14 cellular contexts compared by ENCODE assay signal in the genomic region with DNA sequence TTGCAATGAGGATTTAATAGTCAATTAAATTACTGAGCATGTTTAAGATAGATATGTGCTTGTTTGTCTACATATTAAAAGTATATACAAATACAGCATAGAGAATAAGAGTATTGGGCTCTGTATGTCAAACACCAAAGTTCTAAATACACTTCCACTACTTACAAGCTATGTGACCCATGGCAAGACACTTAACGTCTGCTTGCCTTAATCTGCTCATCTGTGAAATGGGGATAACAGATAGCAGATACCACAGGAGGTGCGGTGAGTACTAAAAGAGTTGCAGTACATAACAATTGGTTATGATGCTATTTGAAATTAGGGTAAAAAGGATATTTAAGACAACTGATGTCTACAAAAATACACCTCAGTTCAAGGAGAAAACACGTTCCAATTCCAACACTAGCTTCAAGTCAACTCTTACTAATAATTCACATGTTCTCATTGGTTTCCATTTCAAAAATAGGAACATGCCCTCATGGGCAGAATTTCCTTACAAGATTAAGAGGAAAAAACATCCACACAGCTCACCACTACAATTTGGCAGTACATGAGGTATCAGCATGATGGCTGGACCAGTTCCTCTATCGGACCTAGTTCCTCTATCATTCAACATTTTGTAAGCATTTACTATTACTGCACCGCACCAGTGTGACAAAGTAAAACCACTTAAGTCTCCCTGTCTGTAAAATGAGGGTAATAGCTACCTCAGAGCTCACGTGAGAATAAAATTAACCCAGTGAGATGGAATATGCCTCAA.
DNase-seq lines count a peak whose midpoint lies in the region; ATAC-seq, FAIRE-seq and TF ChIP-seq lines count a peak whose summit lies in the region.
"Had no signal": no experiment of that assay in that cellular context is flagged by ENCODE, and none has a peak within 500 bp of the region (broad histone marks: within the 10 kb centered on the region; RNA-seq: fewer than 3 reads in every experiment).

No MANE protein-coding gene starts in this region.

- in situ Hi-C loops in ACHN (cut with HindIII; ENCODE audit: low pct_ligation_motif_present, low pct_unique_long_range_greater_than_20kb, low sequenced_read_pairs): no loop called here

- H3K27ac ChIP-seq in astrocyte (ENCODE audit: low read depth, low read length) (no peak overlapping the region), right lobe of liver (peak overlapping the region in 1 of 3 donors; percentile 7), temporal lobe (ENCODE audit: low read depth, low read length) (peak overlapping the region; percentile 66), endodermal cell (ENCODE audit: low read depth, low read length) (no peak overlapping the region)
- H3K27ac ChIP-seq: prostate gland had no signal

- H3K4me3 Mint-ChIP-seq in astrocyte (ENCODE audit: unreplicated experiment) (no peak overlapping the region), endodermal cell (no peak overlapping the region)
- no peak overlapping the region for H3K4me3 Mint-ChIP-seq in activated naive CD8-positive, alpha-beta T cell treated with anti-CD3 and anti-CD28 coated beads, Interleukin-2, amount 50 U/mL, for 24 hours
- H3K4me3 Mint-ChIP-seq: CD4-positive, alpha-beta T cell; stimulated activated effector memory CD8-positive, alpha-beta T cell treated with anti-CD3 and anti-CD28 coated beads, Interleukin-12 subunit alpha, Interleukin-12 subunit beta, amount 100 ng/mL, for 72 hours had no signal

- peak overlapping the region; percentile 64 for H3K4me2 ChIP-seq in astrocyte (ENCODE audit: low read length)

- ATAC-seq in right lobe of liver: peak; percentile 38 to 69 (median 52)
- no peak for ATAC-seq in activated naive CD8-positive, alpha-beta T cell treated with anti-CD3 and anti-CD28 coated beads, Interleukin-2, amount 50 U/mL, for 24 hours
- ATAC-seq: stimulated activated effector memory CD8-positive, alpha-beta T cell treated with anti-CD3 and anti-CD28 coated beads, Interleukin-12 subunit alpha, Interleukin-12 subunit beta, amount 100 ng/mL, for 72 hours had no signal

- H3K27ac Mint-ChIP-seq in astrocyte (ENCODE audit: unreplicated experiment) (no peak overlapping the region), endodermal cell (no peak overlapping the region)
- H3K27ac Mint-ChIP-seq in activated naive CD8-positive, alpha-beta T cell treated with anti-CD3 and anti-CD28 coated beads, Interleukin-2, amount 50 U/mL, for 24 hours: no peak overlapping the region
- H3K27ac Mint-ChIP-seq: CD4-positive, alpha-beta T cell; stimulated activated effector memory CD8-positive, alpha-beta T cell treated with anti-CD3 and anti-CD28 coated beads, Interleukin-12 subunit alpha, Interleukin-12 subunit beta, amount 100 ng/mL, for 72 hours had no signal

- H3K4me1 Mint-ChIP-seq in astrocyte (ENCODE audit: low read depth, unreplicated experiment) (peaks cover 23% of the 10 kb centered on the region), endodermal cell (peaks cover 8% of the 10 kb centered on the region)
- no peaks in the 10 kb centered on the region for H3K4me1 Mint-ChIP-seq in activated naive CD8-positive, alpha-beta T cell treated with anti-CD3 and anti-CD28 coated beads, Interleukin-2, amount 50 U/mL, for 24 hours

- H3K27me3 ChIP-seq in astrocyte (ENCODE audit: insufficient read depth, low read length) (no peaks in the 10 kb centered on the region), right lobe of liver (no peaks in the 10 kb centered on the region), endodermal cell (ENCODE audit: control insufficient read depth, insufficient read depth, low read length, poor library complexity, severe bottlenecking) (no peaks in the 10 kb centered on the region)

- H3K27me3 Mint-ChIP-seq in astrocyte (ENCODE audit: low read depth, unreplicated experiment): no peaks in the 10 kb centered on the region
- no peaks in the 10 kb centered on the region for H3K27me3 Mint-ChIP-seq in activated naive CD8-positive, alpha-beta T cell treated with anti-CD3 and anti-CD28 coated beads, Interleukin-2, amount 50 U/mL, for 24 hours
- H3K27me3 Mint-ChIP-seq in endodermal cell (ENCODE audit: insufficient read depth): no peaks in the 10 kb centered on the region
- H3K27me3 Mint-ChIP-seq: CD4-positive, alpha-beta T cell had no signal

- intact Hi-C loops in right lobe of liver (cut with DNase I): no loop called here

- no peak for TF ChIP-seq POLR2A in right lobe of liver (IDR thresholded peaks at IDR 0.05)

- H3K4me1 ChIP-seq in astrocyte (ENCODE audit: insufficient read depth, low read length) (peaks cover 9% of the 10 kb centered on the region), right lobe of liver (no peaks in the 10 kb centered on the region), endodermal cell (ENCODE audit: control insufficient read depth, insufficient read depth, low read length) (no peaks in the 10 kb centered on the region)
- H3K4me1 ChIP-seq: prostate gland had no signal

- TF ChIP-seq CTCF in astrocyte (IDR thresholded peaks at IDR 0.05; ENCODE audit: insufficient read depth, low read depth, low read length) (no peak), right lobe of liver (IDR thresholded peaks at IDR 0.05) (no peak), endodermal cell (conservative IDR thresholded peaks at IDR 0.05) (no peak)

- DNase-seq in NOMO-1 treated with DMSO at 0.1 percent for 48 hours (lab: John Stamatoyannopoulos, UW; ENCODE audit: unreplicated experiment) (peak; percentile 71), astrocyte (ENCODE audit: low read depth) (no peak), right lobe of liver (no peak), ACHN (no peak), endodermal cell (no peak)
- DNase-seq in activated naive CD8-positive, alpha-beta T cell treated with anti-CD3 and anti-CD28 coated beads, Interleukin-2, amount 50 U/mL, for 24 hours: no peak
- DNase-seq: activated CD4-positive, alpha-beta T cell treated with anti-CD3 and anti-CD28 coated beads, Interleukin-2, amount 50 U/mL, for 4 hours; CD4-positive, alpha-beta T cell; NCI-H226; stimulated activated CD4-positive, alpha-beta T cell treated with anti-CD3 and anti-CD28 coated beads, Interleukin-4, amount 100 ng/mL, for 4 hours had no signal

- H2AFZ ChIP-seq in astrocyte (ENCODE audit: low read depth, low read length): no peak overlapping the region

- H3K36me3 ChIP-seq in astrocyte (ENCODE audit: insufficient read depth, low read length) (no peaks in the 10 kb centered on the region), right lobe of liver (no peaks in the 10 kb centered on the region), endodermal cell (ENCODE audit: control insufficient read depth, insufficient read depth, low read length) (no peaks in the 10 kb centered on the region)
- H3K36me3 ChIP-seq: prostate gland had no signal

- no peak for FAIRE-seq in astrocyte (lab: Jason Lieb, UNC)
- FAIRE-seq: GM12892 had no signal

- H4K20me1 ChIP-seq in astrocyte (ENCODE audit: insufficient read depth, low read length): no peaks in the 10 kb centered on the region

- H3K36me3 Mint-ChIP-seq in astrocyte (ENCODE audit: low read depth, unreplicated experiment): no peaks in the 10 kb centered on the region
- peaks cover 4% of the 10 kb centered on the region for H3K36me3 Mint-ChIP-seq in activated naive CD8-positive, alpha-beta T cell treated with anti-CD3 and anti-CD28 coated beads, Interleukin-2, amount 50 U/mL, for 24 hours (ENCODE audit: low read depth)
- H3K36me3 Mint-ChIP-seq in endodermal cell (ENCODE audit: low read depth): peaks cover 13% of the 10 kb centered on the region
- H3K36me3 Mint-ChIP-seq: stimulated activated effector memory CD8-positive, alpha-beta T cell treated with anti-CD3 and anti-CD28 coated beads, Interleukin-12 subunit alpha, Interleukin-12 subunit beta, amount 100 ng/mL, for 72 hours had no signal

- WGBS in right lobe of liver (ENCODE audit: insufficient coverage, low coverage, low lambda C conversion rate, missing lambda C conversion rate): 63% methylated on average over 6 of the region's 6 CpGs
- 96 to 97% methylated on average over 5 to 6 of the region's 6 CpGs for WGBS in endodermal cell (ENCODE audit: insufficient coverage in 1 of 2, insufficient read length in 1 of 2), 2 experiments

- H3K9me3 Mint-ChIP-seq in astrocyte (ENCODE audit: unreplicated experiment): no peaks in the 10 kb centered on the region
- H3K9me3 Mint-ChIP-seq in activated naive CD8-positive, alpha-beta T cell treated with anti-CD3 and anti-CD28 coated beads, Interleukin-2, amount 50 U/mL, for 24 hours: peaks cover 4% of the 10 kb centered on the region
- peaks cover 5% of the 10 kb centered on the region for H3K9me3 Mint-ChIP-seq in endodermal cell

- H3K9ac ChIP-seq in astrocyte (ENCODE audit: low read length) (no peak overlapping the region), endodermal cell (ENCODE audit: extremely low read depth, low read length, poor library complexity, severe bottlenecking) (no peak overlapping the region)

- H3K79me2 ChIP-seq in astrocyte (ENCODE audit: insufficient read depth, low read length): no peaks in the 10 kb centered on the region

- no peak overlapping the region for H3K4me3 ChIP-seq in astrocyte (ENCODE audit: insufficient read depth, low read depth, low read length)
- no peak overlapping the region for H3K4me3 ChIP-seq in right lobe of liver
- no peak overlapping the region for H3K4me3 ChIP-seq in endodermal cell (ENCODE audit: low read length)
- H3K4me3 ChIP-seq: prostate gland had no signal

- H3K9me3 ChIP-seq in astrocyte (ENCODE audit: insufficient read depth, low read depth, low read length) (no peaks in the 10 kb centered on the region), right lobe of liver (no peaks in the 10 kb centered on the region), endodermal cell (ENCODE audit: control insufficient read depth, low read length) (no peaks in the 10 kb centered on the region)
- H3K9me3 ChIP-seq: prostate gland had no signal
